9 cellular contexts compared by ENCODE assay signal in the genomic region with DNA sequence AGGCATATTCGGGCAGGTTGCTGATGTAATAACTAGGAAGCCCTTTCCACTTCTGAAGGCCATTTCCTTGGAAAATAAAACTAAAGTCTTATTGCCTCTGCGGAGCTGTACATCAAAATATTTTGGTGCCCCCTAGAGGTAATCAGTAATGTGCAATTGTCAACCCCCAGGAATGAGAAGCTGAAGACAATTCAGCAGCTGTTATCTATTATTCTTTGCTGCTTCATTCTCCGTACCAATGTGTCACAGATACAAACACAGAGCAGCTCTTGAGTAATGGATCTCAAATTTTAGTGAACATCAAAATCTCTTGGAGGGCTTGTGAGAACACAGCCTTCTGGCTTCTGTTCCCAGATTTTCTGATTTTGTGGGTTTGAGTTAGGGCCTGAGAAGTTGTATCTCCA. TPM values are rescaled to one million over a fixed set of nuclear protein-coding genes. Genes with fewer than 3 reads are reported as not detected.
DNase-seq lines count a peak whose midpoint lies in the region; ATAC-seq and TF ChIP-seq lines count a peak whose summit lies in the region.
"Had no signal": no experiment of that assay in that cellular context is flagged by ENCODE, and none has a peak within 500 bp of the region (broad histone marks: within the 10 kb centered on the region; RNA-seq: fewer than 3 reads in every experiment).

No MANE protein-coding gene starts in this region.

- H3K9me3 ChIP-seq in left lung, result no peaks in the 10 kb centered on the region

- in situ Hi-C loops in astrocyte of the spinal cord (cut with HindIII; ENCODE audit: low sequenced_read_pairs), result no loop called here

- H3K4me3 ChIP-seq in astrocyte of the spinal cord (ENCODE audit: low read depth, low read length) (no peak overlapping the region), left lung (no peak overlapping the region)

- peaks cover 0 to 9% of the 10 kb centered on the region in 2 donors for H3K4me1 ChIP-seq in left lung

- intact Hi-C loops in left lung (cut with DNase I), result loop anchor here in 1 of 2 donors (10.0 kb wide), 1 partner anchor 1023 kb away; no protein-coding TSS in a partner anchor

- peak; percentile 69 for DNase-seq in AG08395 (ENCODE audit: low spot score)
- peak; percentile 52 for DNase-seq in NCI-H2227 treated with DMSO at 0.1 percent for 48 hours (lab: John Stamatoyannopoulos, UW)
- peak; percentile 82 for DNase-seq in astrocyte of the spinal cord (ENCODE audit: low read depth, low spot score)
- no peak for DNase-seq in left lung

- TF ChIP-seq CTCF in astrocyte of the spinal cord (IDR thresholded peaks at IDR 0.05; ENCODE audit: low read depth, low read length) (peak; percentile 71), left lung (IDR thresholded peaks at IDR 0.05) (peak; percentile 31 to 63)

- H3K36me3 ChIP-seq in left lung, result no peaks in the 10 kb centered on the region

- no peak overlapping the region for H3K27ac ChIP-seq in left lung
- H3K27ac ChIP-seq: epithelial cell of prostate had no signal

- peaks cover 1 to 34% of the 10 kb centered on the region in 2 donors for H3K27me3 ChIP-seq in left lung

- ATAC-seq in GM21360 (IDR thresholded peaks at IDR 0.05; ENCODE audit: unreplicated experiment) (peak; percentile 46), left lung (peak; percentile 29), HG03097 (IDR thresholded peaks at IDR 0.05; ENCODE audit: low FRiP score, unreplicated experiment) (no peak), GM21529 (IDR thresholded peaks at IDR 0.05; ENCODE audit: unreplicated experiment) (no peak), GM18873 (IDR thresholded peaks at IDR 0.05; ENCODE audit: low FRiP score, unreplicated experiment) (no peak)

RNA-seq across cellular contexts. Expression of a gene that starts 3.5 kb away (rescaled TPM):
- 10 to 100 TPM; 56.9 to 66.2 TPM for total RNA-seq in left lung

Comparison
In these comparisons a context has a peak if more than half of its experiments do, and no peak if none do; other contexts are left out.
1. DNase-seq: peak in AG08395 (single experiment), NCI-H2227 treated with DMSO at 0.1 percent for 48 hours (single experiment) and astrocyte of the spinal cord (single experiment); none in left lung (0 of 2).
2. ATAC-seq: peak in GM21360 (single experiment) and left lung (single experiment); none in HG03097 (single experiment), GM21529 (single experiment) and GM18873 (single experiment).